Comparison of ENCODE assay signal across 9 cellular contexts in the genomic region with DNA sequence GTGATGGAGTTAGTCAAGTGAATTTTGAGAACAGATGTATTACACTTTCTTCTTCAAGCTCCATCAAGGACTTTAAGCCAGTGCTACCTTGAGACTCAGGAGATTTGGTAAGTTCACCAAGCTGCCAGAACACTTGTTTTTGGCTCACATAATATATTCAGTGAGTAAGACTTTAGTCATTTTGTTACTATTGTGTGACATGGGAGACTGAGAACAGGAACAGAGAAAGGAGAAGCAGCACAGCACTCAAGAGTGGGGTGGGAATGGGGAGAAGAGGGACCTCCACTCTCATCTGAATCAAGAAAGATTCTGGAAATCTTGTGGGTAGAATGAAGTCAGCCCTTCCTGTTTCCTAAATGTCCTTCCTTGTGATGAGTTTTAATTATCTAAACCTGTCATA.
A peak's percentile ranks its signal among the peaks of the same experiment; 100 is the strongest.
DNase-seq lines count a peak whose midpoint lies in the region; ATAC-seq and TF ChIP-seq lines count a peak whose summit lies in the region.
"Had no signal": no experiment of that assay in that cellular context is flagged by ENCODE, and none has a peak within 500 bp of the region (broad histone marks: within the 10 kb centered on the region; RNA-seq: fewer than 3 reads in every experiment).

No MANE protein-coding gene starts in this region.

- H3K27me3 ChIP-seq in sigmoid colon (no peaks in the 10 kb centered on the region), A673 (replicated peaks; ENCODE audit: insufficient read depth, low read depth, low read length, poor library complexity) (no peaks in the 10 kb centered on the region), tibial artery (no peaks in the 10 kb centered on the region)

- H3K36me3 ChIP-seq in sigmoid colon = no peaks in the 10 kb centered on the region
- H3K36me3 ChIP-seq in A673 (ENCODE audit: insufficient read depth, low read length, poor library complexity, severe bottlenecking) = no peaks in the 10 kb centered on the region
- H3K36me3 ChIP-seq in tibial artery = no peaks in the 10 kb centered on the region

- intact Hi-C loops in sigmoid colon (cut with DNase I) (no loop called here), A673 (cut with micrococcal nuclease; ENCODE audit: unreplicated experiment) (no loop called here), tibial artery (cut with DNase I; ENCODE audit: low total_unique reads) (no loop called here)

- TF ChIP-seq EP300 in sigmoid colon (IDR thresholded peaks at IDR 0.05) = no peak

- H3K27ac ChIP-seq in VCaP (peak overlapping the region; percentile 93), sigmoid colon (no peak overlapping the region), A673 (ENCODE audit: low read depth, low read length, poor library complexity, severe bottlenecking) (no peak overlapping the region), tibial artery (no peak overlapping the region)

- H3K4me3 ChIP-seq in sigmoid colon = no peak overlapping the region
- H3K4me3 ChIP-seq in A673 (ENCODE audit: low read depth, low read length, poor library complexity, severe bottlenecking) = no peak overlapping the region
- no peak overlapping the region for H3K4me3 ChIP-seq in tibial artery

- POLR2A ChIA-PET in A673 (lab: Charles Lee; ENCODE audit: low non-redundant PET) = no interaction called here

- H3K4me1 ChIP-seq in sigmoid colon (no peaks in the 10 kb centered on the region), A673 (ENCODE audit: insufficient read depth, low read length, poor library complexity, severe bottlenecking) (peaks cover 18% of the 10 kb centered on the region), tibial artery (no peaks in the 10 kb centered on the region)
- H3K4me1 ChIP-seq: Caco-2 had no signal

- no peak for TF ChIP-seq POLR2A in sigmoid colon (IDR thresholded peaks at IDR 0.05)

- BruUV-seq in A673 (replicated peaks; lab: Mats Ljungman, UMichigan) = no TSS peak

- ATAC-seq in HG03039 (IDR thresholded peaks at IDR 0.05; ENCODE audit: unreplicated experiment) = peak; percentile 37

- H3K9me3 ChIP-seq in sigmoid colon (no peaks in the 10 kb centered on the region), A673 (ENCODE audit: low read depth, low read length, poor library complexity, severe bottlenecking) (no peaks in the 10 kb centered on the region), tibial artery (no peaks in the 10 kb centered on the region)
- H3K9me3 ChIP-seq: Caco-2 had no signal

- no peak for TF ChIP-seq CTCF in VCaP (conservative IDR thresholded peaks at IDR 0.05)
- TF ChIP-seq CTCF in sigmoid colon (IDR thresholded peaks at IDR 0.05) = no peak
- no peak for TF ChIP-seq CTCF in A673 (conservative IDR thresholded peaks at IDR 0.05; ENCODE audit: low read depth, low read length)
- no peak for TF ChIP-seq CTCF in tibial artery (IDR thresholded peaks at IDR 0.05)

- CTCF ChIA-PET in A673 (lab: Charles Lee) = no interaction called here

- DNase-seq in stimulated activated CD4-positive, alpha-beta T cell treated with anti-CD3 and anti-CD28 coated beads, Interleukin-1b, Interleukin-23, amount 100 ng/mL, for 48 hours = peak; percentile 6
- no peak for DNase-seq in stimulated activated CD4-positive, alpha-beta T cell treated with anti-CD3 and anti-CD28 coated beads, Interleukin-12 subunit alpha, Interleukin-12 subunit beta, amount 100 ng/mL, for 4 hours
- no peak for DNase-seq in sigmoid colon
- DNase-seq in A673 (ENCODE audit: low spot score) = no peak
- no peak for DNase-seq in tibial artery
- no peak for DNase-seq in GF-D8 (lab: John Stamatoyannopoulos, UW)
- DNase-seq: Caco-2 had no signal
